ENCODE assay signal across 8 cellular contexts in the genomic region with DNA sequence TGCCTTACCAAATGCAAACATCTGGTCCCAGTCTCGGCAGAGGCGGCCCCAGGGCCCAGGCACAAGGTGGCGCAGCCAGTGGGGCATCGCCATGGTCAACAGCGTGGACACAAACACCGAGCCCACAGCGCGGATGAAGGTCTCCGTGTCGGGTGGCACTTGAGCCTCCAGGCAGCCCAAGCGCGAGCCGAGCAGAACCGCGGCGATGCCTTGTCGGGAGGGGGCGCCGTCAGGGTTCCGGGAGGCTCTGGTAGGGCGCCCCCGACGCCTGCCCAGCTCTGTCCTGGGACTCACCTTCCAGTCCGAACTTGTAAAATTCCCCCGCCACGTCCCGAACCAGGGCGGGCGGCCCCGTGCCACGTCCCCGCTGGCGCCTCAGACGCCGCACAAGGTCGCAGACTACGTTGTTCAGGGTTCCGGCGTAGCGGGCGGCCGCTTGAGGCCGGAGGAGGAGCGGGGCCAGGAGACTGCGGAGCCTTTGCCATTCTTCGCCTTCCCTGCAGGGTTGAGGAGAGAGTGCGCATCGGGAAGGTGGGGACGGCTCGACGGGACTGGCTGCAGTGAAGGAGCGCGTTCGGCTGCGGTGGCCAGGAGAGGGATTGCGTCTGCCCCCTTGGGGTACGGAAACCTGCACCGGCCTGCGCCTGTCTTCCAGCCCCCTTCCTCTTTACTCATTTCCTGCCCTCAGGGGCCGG.
DNase-seq lines count a peak whose midpoint lies in the region; ATAC-seq and TF ChIP-seq lines count a peak whose summit lies in the region.

No MANE protein-coding gene starts in this region.

- TF ChIP-seq CTCF in GM12864 (IDR thresholded peaks at IDR 0.05; ENCODE audit: low read depth, low read length, missing control alignments), result peak; percentile 51

- peaks cover 24% of the 10 kb centered on the region for H3K27me3 ChIP-seq in HAP-1 (ENCODE audit: low read depth)

- peaks cover 21% of the 10 kb centered on the region for H3K36me3 ChIP-seq in HAP-1 (replicated peaks)

- in situ Hi-C loops in HAP-1 (cut with MboI; ENCODE audit: low sequenced_read_pairs), result no loop called here

- H3K27ac ChIP-seq in skin epidermis, result peak overlapping the region in 6 of 21 experiments; percentile 11 to 69 (median 30)

- DNase-seq in GM12864 (ENCODE audit: low read depth) (no peak), HAP-1 (ENCODE audit: low spot score in 2 of 2) (peak in 1 of 2 experiments; percentile 71), OCI-M1 (lab: John Stamatoyannopoulos, UW) (peak; percentile 51), hepatic stellate cell (ENCODE audit: low spot score) (peak; percentile 53)
- DNase-seq in activated naive CD4-positive, alpha-beta T cell treated with anti-CD3 and anti-CD28 coated beads, Interleukin-2, amount 50 U/mL, for 16 hours, result peak; percentile 68

- peaks cover 17% of the 10 kb centered on the region for H3K4me1 ChIP-seq in HAP-1

- ATAC-seq in HG03108 (IDR thresholded peaks at IDR 0.05; ENCODE audit: unreplicated experiment), result no peak
- no peak for ATAC-seq in HG03039 (IDR thresholded peaks at IDR 0.05; ENCODE audit: unreplicated experiment)

- no peaks in the 10 kb centered on the region for H3K9me3 ChIP-seq in HAP-1

- H3K4me3 ChIP-seq in GM12864 (ENCODE audit: low read depth, low read length) (peak overlapping the region; percentile 11), HAP-1 (peak overlapping the region; percentile 22), skin epidermis (peak overlapping the region; percentile 27 to 53 (median 31))
